Comparison of ENCODE assay signal across 17 cellular contexts in the genomic region with DNA sequence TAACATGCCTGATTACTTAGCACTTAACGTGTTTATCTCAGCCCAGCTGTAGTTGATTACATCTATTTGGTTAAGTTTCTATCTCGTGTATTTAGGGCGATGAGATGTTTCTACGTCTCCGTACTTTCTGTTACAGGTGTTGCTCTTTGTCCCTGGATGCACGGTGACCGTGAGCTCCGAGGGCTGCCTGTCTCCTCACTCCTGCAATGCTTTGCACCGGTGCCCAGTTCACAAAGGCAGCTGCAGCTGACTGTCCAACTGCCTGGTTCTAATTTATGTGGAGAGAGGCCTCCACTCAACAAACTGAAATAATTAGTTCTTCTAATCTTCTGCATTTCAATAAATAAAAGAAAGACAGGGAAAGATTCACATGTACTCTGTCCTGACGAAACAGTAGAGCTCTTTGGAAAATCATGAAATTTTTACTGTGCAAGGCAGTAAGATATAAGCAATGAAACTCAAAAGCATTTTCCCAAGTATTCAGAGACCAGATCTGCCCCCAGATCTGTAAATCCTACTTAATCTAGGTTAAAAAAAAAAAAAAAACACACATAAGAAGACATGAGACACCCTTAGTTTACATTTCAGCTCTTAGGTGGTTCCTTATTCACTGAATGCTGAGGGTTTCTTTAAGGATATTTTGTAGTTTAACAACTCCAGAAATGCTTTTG.
DNase-seq lines count a peak whose midpoint lies in the region; ATAC-seq and TF ChIP-seq lines count a peak whose summit lies in the region.
"Had no signal": no experiment of that assay in that cellular context is flagged by ENCODE, and none has a peak within 500 bp of the region (broad histone marks: within the 10 kb centered on the region; RNA-seq: fewer than 3 reads in every experiment).

No MANE protein-coding gene starts in this region.

- peaks cover 0 to 7% (median 0%) of the 10 kb centered on the region in 4 donors for H3K36me3 ChIP-seq in esophagus muscularis mucosa
- peaks cover 0 to 2% (median 0%) of the 10 kb centered on the region in 4 donors for H3K36me3 ChIP-seq in sigmoid colon
- H3K36me3 ChIP-seq in OCI-LY7 (ENCODE audit: insufficient read depth, low read length): no peaks in the 10 kb centered on the region

- no peak for TF ChIP-seq POLR2A in esophagus muscularis mucosa (IDR thresholded peaks at IDR 0.05; ENCODE audit: low read depth)
- TF ChIP-seq POLR2A in sigmoid colon (IDR thresholded peaks at IDR 0.05): no peak

- H3K4me2 ChIP-seq in OCI-LY7 (ENCODE audit: low read length): no peak overlapping the region

- no peaks in the 10 kb centered on the region for H3K9me2 ChIP-seq in OCI-LY7 (ENCODE audit: insufficient read depth, low read length)

- no peak overlapping the region for H3K4me3 ChIP-seq in esophagus muscularis mucosa
- H3K4me3 ChIP-seq in sigmoid colon: no peak overlapping the region
- H3K4me3 ChIP-seq in OCI-LY7 (ENCODE audit: low read depth, low read length, poor library complexity, severe bottlenecking): no peak overlapping the region

- H3K9me3 ChIP-seq in esophagus muscularis mucosa (no peaks in the 10 kb centered on the region), sigmoid colon (no peaks in the 10 kb centered on the region), OCI-LY7 (ENCODE audit: low read length) (no peaks in the 10 kb centered on the region)

- POLR2A ChIA-PET in OCI-LY7 (lab: Charles Lee): interaction anchor here (0.7 kb wide), 1 partner anchor 275 kb away, joined by 3 read pairs; no protein-coding TSS in a partner anchor

- WGBS in esophagus muscularis mucosa: 65% methylated on average over 10 of the region's 10 CpGs
- 76 to 80% methylated on average over 10 of the region's 10 CpGs for WGBS in sigmoid colon, 2 donors

- H3K79me2 ChIP-seq in OCI-LY7 (ENCODE audit: insufficient read depth, low read depth, low read length): no peaks in the 10 kb centered on the region

- CTCF ChIA-PET in OCI-LY7 (lab: Charles Lee; ENCODE audit: unreplicated experiment): no interaction called here

- H4K20me1 ChIP-seq in OCI-LY7 (ENCODE audit: insufficient read depth, low read length): no peaks in the 10 kb centered on the region

- ATAC-seq in GM21825 (IDR thresholded peaks at IDR 0.05; ENCODE audit: unreplicated experiment) (no peak), HG03520 (IDR thresholded peaks at IDR 0.05; ENCODE audit: unreplicated experiment) (no peak)
- ATAC-seq: left colon, Right ventricle myocardium inferior, T-cell had no signal

- H3K4me1 ChIP-seq in esophagus muscularis mucosa: peaks cover 39 to 97% (median 91%) of the 10 kb centered on the region in 4 donors
- H3K4me1 ChIP-seq in sigmoid colon: peaks cover 0 to 62% (median 43%) of the 10 kb centered on the region in 4 donors
- H3K4me1 ChIP-seq in OCI-LY7 (ENCODE audit: insufficient read depth, low read length, poor library complexity, severe bottlenecking): no peaks in the 10 kb centered on the region

- TF ChIP-seq EP300 in esophagus muscularis mucosa (IDR thresholded peaks at IDR 0.05) (no peak), sigmoid colon (IDR thresholded peaks at IDR 0.05) (no peak)

- H3K27ac ChIP-seq in esophagus muscularis mucosa (replicated peaks in 1 of 4): peak overlapping the region in 3 of 4 donors; percentile 20 to 58 (median 51)
- H3K27ac ChIP-seq in sigmoid colon: peak overlapping the region in 3 of 4 donors; percentile 8 to 48 (median 47)
- H3K27ac ChIP-seq in OCI-LY7 (ENCODE audit: low read depth, low read length, poor library complexity, severe bottlenecking): no peak overlapping the region

- intact Hi-C loops in esophagus muscularis mucosa (cut with DNase I): no loop called here
- intact Hi-C loops in sigmoid colon (cut with DNase I): no loop called here
- intact Hi-C loops in OCI-LY7 (cut with micrococcal nuclease; ENCODE audit: unreplicated experiment): no loop called here

- DNase-seq in NCI-H146 treated with DMSO at 0.1 percent for 48 hours (lab: John Stamatoyannopoulos, UW; ENCODE audit: unreplicated experiment) (peak; percentile 71), NCI-H69 (lab: John Stamatoyannopoulos, UW) (peak; percentile 10), esophagus muscularis mucosa (ENCODE audit: extremely low spot score) (no peak), sigmoid colon (no peak), OCI-LY7 (ENCODE audit: low spot score) (no peak)
- DNase-seq: activated B cell treated with CpG ODN at 0.5 μM for 24 hours; AML-193; amniotic stem cell; effector memory CD4-positive, alpha-beta T cell; foreskin melanocyte; left colon; NCI-H2171; stimulated activated CD4-positive, alpha-beta T cell treated with anti-CD3 and anti-CD28 coated beads, Interleukin-1b, Interleukin-23, amount 100 ng/mL, for 48 hours; T-cell had no signal

- no peak overlapping the region for H2AFZ ChIP-seq in OCI-LY7 (ENCODE audit: low read length)

- H3K27me3 ChIP-seq in esophagus muscularis mucosa: no peaks in the 10 kb centered on the region
- no peaks in the 10 kb centered on the region for H3K27me3 ChIP-seq in sigmoid colon

- TF ChIP-seq CTCF in esophagus muscularis mucosa (IDR thresholded peaks at IDR 0.05): no peak
- TF ChIP-seq CTCF in sigmoid colon (IDR thresholded peaks at IDR 0.05): no peak
- no peak for TF ChIP-seq CTCF in OCI-LY7 (conservative IDR thresholded peaks at IDR 0.05; ENCODE audit: low read length)

- BruUV-seq in OCI-LY7 (replicated peaks; lab: Mats Ljungman, UMichigan): no TSS peak

Comparison
In these comparisons a context has a peak if more than half of its experiments do, and no peak if none do; other contexts are left out.
1. DNase-seq: peak in NCI-H146 treated with DMSO at 0.1 percent for 48 hours (single experiment) and NCI-H69 (single experiment); none in esophagus muscularis mucosa (single experiment), sigmoid colon (single experiment) and OCI-LY7 (single experiment).